ENCODE assay signal across 8 cellular contexts in genomic region chr1:204350857-204351573, GRCh38. TPM values are rescaled to one million over a fixed set of nuclear protein-coding genes. Genes with fewer than 3 reads are reported as not detected.
DNase-seq lines count a peak whose midpoint lies in the region; FAIRE-seq and TF ChIP-seq lines count a peak whose summit lies in the region.

No MANE protein-coding gene starts in this region.

- H3K4me3 ChIP-seq in BLaER1 treated with 17β-estradiol and CSF1 and Interleukin-3, amounts not matched to agents 10 nM and 100 nM: no peak overlapping the region
- peak overlapping the region in 1 of 4 experiments; percentile 44; a peak in 3 of 8 replicates for H3K4me3 ChIP-seq in H1 (ENCODE audit: extremely low read depth in 1 of 4, insufficient read depth in 2 of 4, low read depth in 3 of 4, low read length in 4 of 4)
- no peak overlapping the region for H3K4me3 ChIP-seq in CD4-positive, alpha-beta memory T cell (ENCODE audit: low read length in 2 of 2)

- H3K14ac ChIP-seq in H1 (ENCODE audit: insufficient read length): no peak overlapping the region

- H3K23ac ChIP-seq in H1 (ENCODE audit: insufficient read length): no peak overlapping the region

- H3K4me1 Mint-ChIP-seq in CD4-positive, alpha-beta memory T cell: peaks cover 0 to 2% (median 0%) of the 10 kb centered on the region in 4 donors

- H3K4me2 ChIP-seq in BLaER1 treated with 17β-estradiol and CSF1 and Interleukin-3, amounts not matched to agents 10 nM and 100 nM: peak overlapping the region in 7 of 11 experiments; percentile 5 to 48 (median 30); a peak in 10 of 22 replicates
- peak overlapping the region; percentile 35 to 60 for H3K4me2 ChIP-seq in H1 (ENCODE audit: insufficient read depth in 1 of 2, low read depth in 2 of 2, low read length in 2 of 2)

- H2BK12ac ChIP-seq in H1 (ENCODE audit: low read depth, low read length): no peak overlapping the region

- no peak overlapping the region for H2BK120ac ChIP-seq in H1 (replicated peaks; ENCODE audit: low read depth, low read length)

- H3K27me3 ChIP-seq in BLaER1 treated with 17β-estradiol and CSF1 and Interleukin-3, amounts not matched to agents 10 nM and 100 nM: no peaks in the 10 kb centered on the region
- H3K27me3 ChIP-seq in H1 (replicated peaks in 1 of 4; ENCODE audit: control insufficient read depth in 3 of 4, extremely low read depth in 1 of 4, insufficient read depth in 3 of 4, low read length in 3 of 4): no peaks in the 10 kb centered on the region
- no peaks in the 10 kb centered on the region for H3K27me3 ChIP-seq in CD4-positive, alpha-beta memory T cell (ENCODE audit: insufficient read depth, low read length)

- H3K36me3 ChIP-seq in BLaER1 treated with 17β-estradiol and CSF1 and Interleukin-3, amounts not matched to agents 10 nM and 100 nM: no peaks in the 10 kb centered on the region
- no peaks in the 10 kb centered on the region for H3K36me3 ChIP-seq in H1 (ENCODE audit: control insufficient read depth in 2 of 4, insufficient read depth in 4 of 4, low read length in 3 of 4)
- H3K36me3 ChIP-seq in CD4-positive, alpha-beta memory T cell (ENCODE audit: insufficient read depth, low read length): no peaks in the 10 kb centered on the region

- no peak overlapping the region for H3K56ac ChIP-seq in H1 (replicated peaks; ENCODE audit: insufficient read length, low read depth, low read length)

- no peaks in the 10 kb centered on the region for H3K9me3 ChIP-seq in BLaER1 treated with 17β-estradiol and CSF1 and Interleukin-3, amounts not matched to agents 10 nM and 100 nM (replicated peaks in 1 of 11)
- H3K9me3 ChIP-seq in H1 (ENCODE audit: insufficient read depth in 2 of 2, low read depth in 1 of 2, low read length in 1 of 2): no peaks in the 10 kb centered on the region
- no peaks in the 10 kb centered on the region for H3K9me3 ChIP-seq in CD4-positive, alpha-beta memory T cell (ENCODE audit: control insufficient read depth in 1 of 2, low read length in 2 of 2)

- no peak overlapping the region for H2BK20ac ChIP-seq in H1 (ENCODE audit: low read length)

- peaks cover 1 to 3% of the 10 kb centered on the region in 2 donors for H3K27me3 Mint-ChIP-seq in CD4-positive, alpha-beta memory T cell

- H3K4ac ChIP-seq in H1 (replicated peaks; ENCODE audit: insufficient read length, low read depth, low read length): no peak overlapping the region

- no peak overlapping the region for H3K18ac ChIP-seq in H1 (ENCODE audit: extremely low read depth, low read length)

- POLR2A ChIA-PET in H1 (lab: Charles Lee; ENCODE audit: partially characterized antibody): interaction anchor here (0.8 to 2.2 kb wide), 9 partner anchors 9 to 202 kb away, joined by 3 to 8 read pairs (median 3); no protein-coding TSS in a partner anchor
- POLR2A ChIA-PET in CD4-positive, alpha-beta memory T cell (lab: Charles Lee; ENCODE audit: partially characterized antibody): interaction anchor here (0.5 to 0.7 kb wide), 2 partner anchors 35 to 379 kb away, joined by 3 read pairs; no protein-coding TSS in a partner anchor

- CTCF ChIA-PET in H1 (lab: Charles Lee; ENCODE audit: partially characterized antibody): interaction anchor here (0.6 to 7.7 kb wide), 21 partner anchors 8 to 922 kb away, joined by 3 to 75 read pairs (median 4); partner anchors contain the start of genes GOLT1A and PLEKHA6
- CTCF ChIA-PET in CD4-positive, alpha-beta memory T cell (lab: Charles Lee; ENCODE audit: partially characterized antibody): interaction anchor here (0.7 to 4.8 kb wide), 3 partner anchors 9 to 168 kb away, joined by 3 to 38 read pairs (median 6); no protein-coding TSS in a partner anchor

- H3K4me1 ChIP-seq in BLaER1 treated with 17β-estradiol and CSF1 and Interleukin-3, amounts not matched to agents 10 nM and 100 nM: peaks cover 8 to 42% (median 30%) of the 10 kb centered on the region in 10 experiments; a peak in 19 of 20 replicates
- peaks cover 6 to 18% (median 14%) of the 10 kb centered on the region in 4 experiments for H3K4me1 ChIP-seq in H1 (replicated peaks in 1 of 4; ENCODE audit: control insufficient read depth in 3 of 4, insufficient read depth in 4 of 4, low read length in 3 of 4)
- H3K4me1 ChIP-seq in CD4-positive, alpha-beta memory T cell (ENCODE audit: insufficient read depth, low read length): no peaks in the 10 kb centered on the region

- no peaks in the 10 kb centered on the region for H3K79me2 ChIP-seq in H1 (ENCODE audit: control insufficient read depth in 1 of 2, insufficient read depth in 2 of 2, low read length in 2 of 2)

- H2BK15ac ChIP-seq in H1 (ENCODE audit: low read length): no peak overlapping the region; the same call in 1 of the 2 replicates

- no peak for TF ChIP-seq RAD21 in H1 (IDR thresholded peaks at IDR 0.05 in 1 of 2, conservative IDR thresholded peaks at IDR 0.05 in 1 of 2; ENCODE audit: low read depth in 2 of 2, low read length in 2 of 2)

- no peaks in the 10 kb centered on the region for H3K79me1 ChIP-seq in H1 (ENCODE audit: low read depth, low read length)

- WGBS in H1 (ENCODE audit: extremely low coverage in 1 of 2, insufficient coverage in 1 of 2, insufficient read length in 1 of 2, insufficient replicate concordance in 2 of 2, low coverage in 1 of 2, low lambda C conversion rate in 2 of 2, missing lambda C conversion rate in 1 of 2), 2 experiments: 23% methylated on average over 18 of the region's 20 CpGs; no CpG with 5 or more reads in 1 of the 2 experiments

- no peak for TF ChIP-seq CTCF in H1 (IDR thresholded peaks at IDR 0.05; ENCODE audit: control extremely low read depth in 1 of 3, insufficient read depth in 1 of 3, low read depth in 1 of 3, low read length in 3 of 3)

- no peak overlapping the region for H3K27ac ChIP-seq in BLaER1 treated with 17β-estradiol and CSF1 and Interleukin-3, amounts not matched to agents 10 nM and 100 nM
- H3K27ac ChIP-seq in H1 (ENCODE audit: low read depth, low read length): no peak overlapping the region
- no peak overlapping the region for H3K27ac ChIP-seq in CD4-positive, alpha-beta memory T cell (ENCODE audit: low read depth, low read length)

- H2AFZ ChIP-seq in H1 (ENCODE audit: low read length): no peak overlapping the region

- no peak overlapping the region for H4K91ac ChIP-seq in H1 (replicated peaks; ENCODE audit: insufficient read length, low read length)

- H2AK5ac ChIP-seq in H1 (ENCODE audit: low read depth, low read length): no peak overlapping the region

- no peak for TF ChIP-seq POLR2A in H1 (IDR thresholded peaks at IDR 0.05; ENCODE audit: control extremely low read depth in 1 of 2, low read depth in 2 of 2, low read length in 2 of 2)

- no peak overlapping the region for H4K5ac ChIP-seq in H1 (ENCODE audit: insufficient read length, low read depth, low read length)

- H2BK5ac ChIP-seq in H1 (ENCODE audit: low read depth, low read length): no peak overlapping the region

- H3K23me2 ChIP-seq in H1 (ENCODE audit: low read depth, low read length): no peaks in the 10 kb centered on the region

- intact Hi-C loops in CD4-positive, alpha-beta memory T cell (cut with micrococcal nuclease): no loop called here

- H4K8ac ChIP-seq in H1 (ENCODE audit: extremely low read depth, insufficient read depth, low read length): no peak overlapping the region; the same call in 1 of the 2 replicates

- TF ChIP-seq EP300 in H1 (IDR thresholded peaks at IDR 0.05; ENCODE audit: borderline replicate concordance in 1 of 2, low read depth in 2 of 2, low read length in 2 of 2): peak in 1 of 2 experiments; percentile 76; a peak in 1 of 3 replicates

- peak; percentile 63 to 66 for DNase-seq in NCI-H1930 (lab: John Stamatoyannopoulos, UW)
- DNase-seq in H1 (ENCODE audit: low read depth in 1 of 2, low spot score in 2 of 2): peak in 1 of 2 experiments; percentile 99
- peak; percentile 80 for DNase-seq in mucosa of gallbladder (ENCODE audit: low spot score)
- no peak for DNase-seq in DMS114 treated with DMSO at 0.1 percent for 48 hours (lab: John Stamatoyannopoulos, UW; ENCODE audit: unreplicated experiment)
- no peak for DNase-seq in activated naive CD4-positive, alpha-beta T cell treated with Interleukin-2 at 50 U/mL for 16 hours
- no peak for DNase-seq in CD4-positive, alpha-beta memory T cell
- DNase-seq in stimulated activated CD4-positive, alpha-beta T cell treated with anti-CD3 and anti-CD28 coated beads, Interleukin-2, amount 100 ng/mL, for 48 hours: no peak

- no peak for FAIRE-seq in H1 (lab: Jason Lieb, UNC)

- no peak overlapping the region for H3K27ac Mint-ChIP-seq in CD4-positive, alpha-beta memory T cell

- H4K20me1 ChIP-seq in BLaER1 treated with 17β-estradiol and CSF1 and Interleukin-3, amounts not matched to agents 10 nM and 100 nM: no peaks in the 10 kb centered on the region; a peak in 1 of 22 replicates
- H4K20me1 ChIP-seq in H1 (replicated peaks in 1 of 2; ENCODE audit: control insufficient read depth in 1 of 2, insufficient read depth in 2 of 2, low read length in 2 of 2): no peaks in the 10 kb centered on the region

- no peak overlapping the region for H3K9ac ChIP-seq in BLaER1 treated with 17β-estradiol and CSF1 and Interleukin-3, amounts not matched to agents 10 nM and 100 nM
- no peak overlapping the region for H3K9ac ChIP-seq in H1 (replicated peaks in 1 of 4; ENCODE audit: extremely low read depth in 1 of 4, low read depth in 3 of 4, low read length in 3 of 4)

- no peaks in the 10 kb centered on the region for H3K36me3 Mint-ChIP-seq in CD4-positive, alpha-beta memory T cell

- H3K9me3 Mint-ChIP-seq in CD4-positive, alpha-beta memory T cell: no peaks in the 10 kb centered on the region

- no peak overlapping the region for H3K4me3 Mint-ChIP-seq in CD4-positive, alpha-beta memory T cell

TF ChIP-seq in H1, 55 proteins besides CTCF, POLR2A, EP300 and RAD21 (continues in another document):
- TF ChIP-seq YY1 (IDR thresholded peaks at IDR 0.05; ENCODE audit: low read depth, low read length): peak; percentile 98
- 0 out of 2 replicates have a peak, but pooled peaks have one; percentile 22 for TF ChIP-seq TAF1 (IDR thresholded peaks at IDR 0.05; ENCODE audit: low read depth, low read length)
- no peak for TF ChIP-seq CBX5 (IDR thresholded peaks at IDR 0.05; ENCODE audit: low read depth, low read length)
- TF ChIP-seq TCF12 (IDR thresholded peaks at IDR 0.05; ENCODE audit: low read depth, low read length): 0 out of 2 replicates have a peak, but pooled peaks have one; percentile 45
- peak; percentile 32 for TF ChIP-seq ASH2L (IDR thresholded peaks at IDR 0.05; ENCODE audit: low read length)

RNA-seq across cellular contexts. Expression of gene PLEKHA6, which starts 8.7 kb away (rescaled TPM):
- 17.0 and 20.2 TPM in 2 replicates for total RNA-seq in H1 (2021; fragmentation: NEBNext Ultra II Directional; extraction: Animal tissue kit (Norgen Biotek cat#: 25700))
- 4.8 and 7.6 TPM in 2 replicates for polyA plus RNA-seq in H1 (2011; rRNA removed)
- polyA plus RNA-seq in H1 (2011; cell fraction: cytosol; rRNA removed): 4.3 TPM
- 14.4 TPM for polyA plus RNA-seq in H1 (2011; cell fraction: nucleus; rRNA removed)
- 6.7 to 8.7 TPM (median 7.6 TPM) in 4 replicates for polyA plus RNA-seq in H1 (2012, experiment 1 of 2)
- 5.8 TPM for polyA plus RNA-seq in H1 (2012, experiment 2 of 2)
- 5.4 TPM for polyA plus RNA-seq in H1 (2013, experiment 1 of 2)
- polyA plus RNA-seq in H1 (2013, experiment 2 of 2): 5.0 TPM
- 5.3 and 6.3 TPM in 2 replicates for polyA minus RNA-seq in H1 (2011; rRNA and poly(A)+ RNA removed)
- 7.0 TPM for polyA minus RNA-seq in H1 (2011; cell fraction: cytosol; rRNA and poly(A)+ RNA removed)
- 8.2 TPM for polyA minus RNA-seq in H1 (2011; cell fraction: nucleus; rRNA and poly(A)+ RNA removed)
- total RNA-seq in mucosa of gallbladder: 115 TPM
- total RNA-seq in CD4-positive, alpha-beta memory T cell: under 1 TPM; 0.52 to 0.89 TPM
- polyA plus RNA-seq in CD4-positive, alpha-beta memory T cell: under 1 TPM in 1 of 2 donors, not detected in 1; 0.15 TPM

Comparison
In these comparisons a context has a peak if more than half of its experiments do, and no peak if none do; other contexts are left out.
1. DNase-seq: peak in NCI-H1930 (2 of 2) and mucosa of gallbladder (single experiment); none in DMS114 treated with DMSO at 0.1 percent for 48 hours (single experiment), activated naive CD4-positive, alpha-beta T cell treated with Interleukin-2 at 50 U/mL for 16 hours (single experiment), CD4-positive, alpha-beta memory T cell (0 of 5) and stimulated activated CD4-positive, alpha-beta T cell treated with anti-CD3 and anti-CD28 coated beads, Interleukin-2, amount 100 ng/mL, for 48 hours (0 of 2).